Comparison of ENCODE assay signal across 8 cellular contexts in the genomic region with DNA sequence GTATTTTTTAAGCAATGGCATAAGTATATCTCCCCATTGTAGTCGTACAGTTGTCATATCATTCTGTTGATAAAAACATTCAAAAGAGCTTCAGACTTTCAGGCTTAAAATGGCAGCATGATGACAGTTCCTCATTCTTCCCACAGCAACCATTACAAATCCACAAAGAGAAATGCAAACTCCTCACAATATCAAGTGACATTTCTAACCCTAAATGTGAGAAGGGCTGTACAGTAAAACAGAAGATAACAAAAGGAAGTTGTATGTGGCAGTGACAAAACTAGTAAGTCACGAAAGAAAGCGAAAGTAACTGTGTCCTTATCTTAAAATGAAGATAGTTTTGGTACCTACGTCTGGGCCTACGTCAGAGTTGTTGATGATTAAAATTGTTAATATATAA. TPM values are rescaled to one million over a fixed set of nuclear protein-coding genes. Genes with fewer than 3 reads are reported as not detected.
DNase-seq lines count a peak whose midpoint lies in the region; ATAC-seq lines count a peak whose summit lies in the region.

No MANE protein-coding gene starts in this region.

- H3K4me1 ChIP-seq in mononuclear cell (ENCODE audit: insufficient read depth, low read length) = peaks cover 11% of the 10 kb centered on the region

- H3K9me3 ChIP-seq in mononuclear cell (ENCODE audit: low read depth, low read length) = no peaks in the 10 kb centered on the region

- ATAC-seq in HG02870 (IDR thresholded peaks at IDR 0.05; ENCODE audit: unreplicated experiment) = peak; percentile 96

- DNase-seq in SIG-M5 treated with dmso at 0.1 percent for 504 hours (lab: John Stamatoyannopoulos, UW; ENCODE audit: unreplicated experiment) (peak; percentile 5), SIG-M5 (lab: John Stamatoyannopoulos, UW) (no peak), T follicular helper cell (ENCODE audit: low read depth) (peak; percentile 4), UCSD-AML1 (lab: John Stamatoyannopoulos, UW; ENCODE audit: unreplicated experiment) (no peak), dedifferentiated amniotic fluid mesenchymal stem cell (ENCODE audit: extremely low spot score) (no peak), NCI-H82 treated with DMSO at 0.1 percent for 48 hours (lab: John Stamatoyannopoulos, UW; ENCODE audit: unreplicated experiment) (no peak)

- H3K4me3 ChIP-seq in mononuclear cell (ENCODE audit: low read length) = peak overlapping the region; percentile 20

- H3K27me3 ChIP-seq in mononuclear cell (ENCODE audit: insufficient read depth, low read length) = no peaks in the 10 kb centered on the region

RNA-seq across cellular contexts. Expression of gene GXYLT1, which starts 46.7 kb away (rescaled TPM):
- 6.5 TPM for total RNA-seq in mononuclear cell

Comparison
In these comparisons a context has a peak if more than half of its experiments do, and no peak if none do; other contexts are left out.
1. DNase-seq: peak in SIG-M5 treated with dmso at 0.1 percent for 504 hours (single experiment) and T follicular helper cell (single experiment); none in SIG-M5 (single experiment), UCSD-AML1 (single experiment), dedifferentiated amniotic fluid mesenchymal stem cell (single experiment) and NCI-H82 treated with DMSO at 0.1 percent for 48 hours (single experiment).